Comparison of ENCODE assay signal across 11 cellular contexts in the genomic region with DNA sequence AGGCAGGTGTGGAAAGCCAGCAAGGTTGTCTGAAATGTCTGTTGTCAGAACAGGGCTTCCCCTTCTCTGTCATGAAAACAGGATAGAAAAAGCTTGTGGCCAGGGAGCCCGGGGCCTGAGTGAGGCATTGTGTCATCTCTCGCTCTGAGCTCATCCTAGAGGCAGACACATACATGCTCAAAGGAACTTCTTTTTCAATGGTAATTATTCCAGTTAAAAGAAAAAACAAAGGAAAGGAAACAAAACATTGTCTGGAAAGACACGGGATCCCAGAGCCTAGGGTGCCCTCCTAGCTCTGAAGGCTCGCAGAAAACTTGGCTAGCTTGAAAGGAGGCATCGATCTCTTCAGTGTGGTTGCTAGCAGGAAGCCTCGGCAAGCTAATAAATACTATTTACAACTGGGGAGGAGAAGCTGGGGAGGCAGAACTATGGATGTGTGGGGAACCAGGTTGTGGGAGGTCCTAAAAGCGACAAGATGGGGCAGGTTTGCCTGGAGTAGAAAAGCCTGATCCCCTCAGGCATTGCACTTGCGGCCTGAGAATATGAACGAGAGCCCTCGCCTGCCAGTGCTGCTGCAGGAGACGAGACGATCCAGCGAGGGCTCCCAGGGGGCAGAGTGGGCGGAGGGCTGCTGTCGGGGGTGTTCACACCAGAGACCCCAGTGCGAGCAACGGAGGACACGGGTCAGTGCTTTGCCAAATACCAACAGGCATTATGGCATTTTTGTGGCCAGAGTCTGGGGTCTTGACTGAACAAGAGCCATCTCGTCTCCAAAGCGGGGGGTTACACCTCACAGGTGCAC. TPM values are rescaled to one million over a fixed set of nuclear protein-coding genes. Genes with fewer than 3 reads are reported as not detected.
A peak's percentile ranks its signal among the peaks of the same experiment; 100 is the strongest.
DNase-seq lines count a peak whose midpoint lies in the region; ATAC-seq, FAIRE-seq and TF ChIP-seq lines count a peak whose summit lies in the region.
"Had no signal": no experiment of that assay in that cellular context is flagged by ENCODE, and none has a peak within 500 bp of the region (broad histone marks: within the 10 kb centered on the region; RNA-seq: fewer than 3 reads in every experiment).

No MANE protein-coding gene starts in this region.

- no peak overlapping the region for H4K8ac ChIP-seq in mesendoderm (ENCODE audit: low read depth, low read length)

- H3K9me3 Mint-ChIP-seq in effector memory CD8-positive, alpha-beta T cell: no peaks in the 10 kb centered on the region
- H3K9me3 Mint-ChIP-seq: memory B cell had no signal

- no peak for TF ChIP-seq EP300 in GM12878 (IDR thresholded peaks at IDR 0.05; ENCODE audit: borderline replicate concordance in 1 of 2, control insufficient read depth in 1 of 2, low read depth in 2 of 2, low read length in 2 of 2)

- POLR2A ChIA-PET in GM12878 (lab: Charles Lee): interaction anchor here (1.4 kb wide), 1 partner anchor 13 kb away, joined by 3 read pairs; no protein-coding TSS in a partner anchor

- peak overlapping the region; percentile 53 for H3K56ac ChIP-seq in mesendoderm (ENCODE audit: low read length)

- no peak overlapping the region for H3K4me3 ChIP-seq in GM12878
- no peak overlapping the region for H3K4me3 ChIP-seq in mesendoderm (ENCODE audit: low read length)
- H3K4me3 ChIP-seq in aorta (ENCODE audit: low read length in 2 of 2): no peak overlapping the region
- H3K4me3 ChIP-seq in testis: no peak overlapping the region

- TF ChIP-seq POLR2A in GM12878 (IDR thresholded peaks at IDR 0.05; ENCODE audit: low read depth, low read length): no peak
- no peak for TF ChIP-seq POLR2A in testis (IDR thresholded peaks at IDR 0.05)

- H3K4me2 ChIP-seq in GM12878 (ENCODE audit: control insufficient read depth, insufficient read depth): no peak overlapping the region
- no peak overlapping the region for H3K4me2 ChIP-seq in mesendoderm (ENCODE audit: low read length)

- no peaks in the 10 kb centered on the region for H3K4me1 Mint-ChIP-seq in effector memory CD8-positive, alpha-beta T cell (ENCODE audit: low read depth in 2 of 2)
- H3K4me1 Mint-ChIP-seq: memory B cell had no signal

- no peak for FAIRE-seq in GM12878 (lab: Jason Lieb, UNC)

- H3K9me3 ChIP-seq in GM12878 (replicated peaks; ENCODE audit: control insufficient read depth, insufficient read depth, low read length): no peaks in the 10 kb centered on the region
- H3K9me3 ChIP-seq in aorta (ENCODE audit: control insufficient read depth, low read length): no peaks in the 10 kb centered on the region
- no peaks in the 10 kb centered on the region for H3K9me3 ChIP-seq in testis

- no peak overlapping the region for H2BK5ac ChIP-seq in mesendoderm (ENCODE audit: low read length)

- SMC1A ChIA-PET in GM12878 (lab: Charles Lee; ENCODE audit: uncharacterized antibody, unreplicated experiment): interaction anchor here (0.8 to 2.2 kb wide), 8 partner anchors 9 to 223 kb away, joined by 3 to 11 read pairs (median 4); no protein-coding TSS in a partner anchor

- H3K23ac ChIP-seq in mesendoderm (ENCODE audit: low read length): no peak overlapping the region

- no peak overlapping the region for H2BK120ac ChIP-seq in mesendoderm (ENCODE audit: low read depth, low read length)

- no peaks in the 10 kb centered on the region for H4K20me1 ChIP-seq in GM12878 (ENCODE audit: control insufficient read depth, insufficient read depth)

- no peak for TF ChIP-seq RAD21 in GM12878 (IDR thresholded peaks at IDR 0.05; ENCODE audit: insufficient read depth, low read depth, low read length)

- H3K27me3 ChIP-seq in GM12878 (replicated peaks in 1 of 2; ENCODE audit: control insufficient read depth in 2 of 2, insufficient read depth in 2 of 2, low read length in 1 of 2) (no peaks in the 10 kb centered on the region), mesendoderm (ENCODE audit: insufficient read depth, low read length, poor library complexity) (no peaks in the 10 kb centered on the region), aorta (ENCODE audit: control insufficient read depth in 1 of 2, insufficient read depth in 2 of 2, low read length in 1 of 2) (no peaks in the 10 kb centered on the region), testis (no peaks in the 10 kb centered on the region)

- no peak overlapping the region for H2BK15ac ChIP-seq in mesendoderm (replicated peaks; ENCODE audit: low read depth)

- H4K5ac ChIP-seq in mesendoderm (ENCODE audit: low read length): no peak overlapping the region

- H3K9ac ChIP-seq in GM12878 (ENCODE audit: control insufficient read depth, insufficient read depth, low read length): no peak overlapping the region
- H3K9ac ChIP-seq in mesendoderm (ENCODE audit: low read length): no peak overlapping the region

- no peak overlapping the region for H2AK5ac ChIP-seq in mesendoderm (ENCODE audit: low read length)

- peaks cover 66% of the 10 kb centered on the region for H3K36me3 Mint-ChIP-seq in effector memory CD8-positive, alpha-beta T cell (ENCODE audit: insufficient read depth)

- H3K4ac ChIP-seq in mesendoderm (ENCODE audit: low read depth, low read length): no peak overlapping the region

- no peaks in the 10 kb centered on the region for H3K27me3 Mint-ChIP-seq in effector memory CD8-positive, alpha-beta T cell
- H3K27me3 Mint-ChIP-seq: memory B cell had no signal

- H3K4me1 ChIP-seq in GM12878 (ENCODE audit: control insufficient read depth, insufficient read depth, low read length): peaks cover 5% of the 10 kb centered on the region
- peaks cover 5% of the 10 kb centered on the region for H3K4me1 ChIP-seq in mesendoderm (ENCODE audit: control insufficient read depth, low read depth, low read length)
- H3K4me1 ChIP-seq in aorta (ENCODE audit: control insufficient read depth in 1 of 2, insufficient read depth in 2 of 2, low read length in 2 of 2): peaks cover 3 to 18% of the 10 kb centered on the region in 2 donors
- peaks cover 15% of the 10 kb centered on the region for H3K4me1 ChIP-seq in testis

- no peak for TF ChIP-seq CTCF in GM12878 (IDR thresholded peaks at IDR 0.05 in 2 of 3, conservative IDR thresholded peaks at IDR 0.05 in 1 of 3; ENCODE audit: control insufficient read depth in 2 of 3, extremely low read depth in 1 of 3, insufficient read depth in 1 of 3, low read depth in 3 of 3, low read length in 3 of 3)
- no peak for TF ChIP-seq CTCF in testis (IDR thresholded peaks at IDR 0.05)

- H3K79me1 ChIP-seq in mesendoderm (ENCODE audit: low read length): no peaks in the 10 kb centered on the region

- H3K36me3 ChIP-seq in GM12878 (ENCODE audit: control insufficient read depth in 2 of 2, insufficient read depth in 2 of 2, low read length in 1 of 2) (peaks cover 26 to 49% of the 10 kb centered on the region in 2 experiments), mesendoderm (ENCODE audit: control insufficient read depth, insufficient read depth, low read length) (peaks cover 19% of the 10 kb centered on the region), aorta (ENCODE audit: control insufficient read depth in 1 of 2, insufficient read depth in 2 of 2, low read length in 1 of 2) (peaks cover 3 to 4% of the 10 kb centered on the region in 2 donors), testis (ENCODE audit: low read depth, missing control alignments) (no peaks in the 10 kb centered on the region)

- 86% methylated on average over 20 of the region's 20 CpGs for WGBS in GM12878 (ENCODE audit: insufficient coverage, insufficient replicate concordance, low lambda C conversion rate, missing lambda C conversion rate)
- WGBS in mesendoderm (ENCODE audit: extremely low coverage, insufficient coverage, low lambda C conversion rate): no CpG with 5 or more reads among the region's 20 CpGs
- WGBS in aorta, 2 donors: 56 to 62% methylated on average over 20 of the region's 20 CpGs
- 69 to 86% methylated on average over 20 of the region's 20 CpGs for WGBS in testis, 2 donors

- no peak overlapping the region for H2AFZ ChIP-seq in GM12878 (ENCODE audit: control insufficient read depth, low read depth, low read length)

- H3K4me3 Mint-ChIP-seq in effector memory CD8-positive, alpha-beta T cell: no peak overlapping the region
- H3K4me3 Mint-ChIP-seq: memory B cell had no signal

- no peaks in the 10 kb centered on the region for H3K79me2 ChIP-seq in GM12878 (ENCODE audit: control insufficient read depth, insufficient read depth, low read length)
- no peaks in the 10 kb centered on the region for H3K79me2 ChIP-seq in mesendoderm (ENCODE audit: control insufficient read depth, insufficient read depth, low read length)

- no TSS peak for BruUV-seq in GM12878 (replicated peaks; lab: Mats Ljungman, UMichigan)

- H3K27ac ChIP-seq in GM12878 (ENCODE audit: control insufficient read depth, insufficient read depth): no peak overlapping the region
- peak overlapping the region; percentile 30 for H3K27ac ChIP-seq in mesendoderm (ENCODE audit: low read depth, low read length)
- peak overlapping the region; percentile 62 to 82 for H3K27ac ChIP-seq in aorta (ENCODE audit: low read depth in 1 of 2, low read length in 2 of 2)
- peak overlapping the region in 1 of 2 donors; percentile 62 for H3K27ac ChIP-seq in testis

- no peak overlapping the region for H3K18ac ChIP-seq in mesendoderm (ENCODE audit: low read length)

- peak overlapping the region in 1 of 2 donors; percentile 71 for H3K27ac Mint-ChIP-seq in effector memory CD8-positive, alpha-beta T cell
- H3K27ac Mint-ChIP-seq: memory B cell had no signal

- intact Hi-C loops in GM12878 (cut with micrococcal nuclease; ENCODE audit: unreplicated experiment) (no loop called here), aorta (cut with DNase I) (no loop called here), testis (cut with DNase I; ENCODE audit: low total_unique reads) (no loop called here)

- peak; percentile 40 for DNase-seq in stimulated activated CD4-positive, alpha-beta T cell treated with anti-CD3 and anti-CD28 coated beads, Interleukin-1b, Interleukin-23, amount 100 ng/mL, for 48 hours
- DNase-seq in stimulated activated CD4-positive, alpha-beta T cell treated with anti-CD3 and anti-CD28 coated beads, Interleukin-4, amount 100 ng/mL, for 4 hours: no peak
- DNase-seq in GM12878 (ENCODE audit: low read depth, low spot score) (no peak), mesendoderm (peak; percentile 41), aorta (no peak), NCI-H2107 treated with DMSO at 0.1 percent for 48 hours (lab: John Stamatoyannopoulos, UW; ENCODE audit: unreplicated experiment) (no peak), testis (no peak)
- no peak for DNase-seq in effector memory CD8-positive, alpha-beta T cell
- DNase-seq: anterior cingulate cortex, NCI-H1417 had no signal

- in situ Hi-C loops in GM12878 (cut with MboI): no loop called here

- RAD21 ChIA-PET in GM12878 (lab: Charles Lee; ENCODE audit: unreplicated experiment): interaction anchor here (0.7 to 2.7 kb wide), 6 partner anchors 15 to 223 kb away, joined by 3 to 12 read pairs (median 3); no protein-coding TSS in a partner anchor

- ATAC-seq in GM12878 (peak; percentile 65), aorta (ENCODE audit: low FRiP score) (peak; percentile 61)
- ATAC-seq in effector memory CD8-positive, alpha-beta T cell (replicated peaks): no peak

- CTCF ChIA-PET in GM12878 (lab: Yijun Ruan, JAX): interaction anchor here (0.7 to 1.4 kb wide), 6 partner anchors 9 to 223 kb away, joined by 3 to 4 read pairs (median 3); no protein-coding TSS in a partner anchor

RNA-seq across cellular contexts. Expression of a gene that starts 32.8 kb away (rescaled TPM):
- total RNA-seq in GM12878 (2013; cell fraction: nucleolus; rRNA removed): 101 and 104 TPM in 2 replicates
- 23.3 and 29.9 TPM in 2 replicates for total RNA-seq in GM12878 (2014; rRNA removed)
- 26.8 and 29.9 TPM in 2 replicates for total RNA-seq in GM12878 (2014; rRNA removed; fragmentation: Illumina TruSeq; extraction: Trizol)
- total RNA-seq in GM12878 (2021): 15.9 and 17.7 TPM in 2 replicates
- polyA plus RNA-seq in GM12878 (2011; ENCODE audit: low read depth): 0.38 TPM
- polyA plus RNA-seq in GM12878 (2011; rRNA removed): 33.0 and 39.3 TPM in 2 replicates
- polyA plus RNA-seq in GM12878 (2011; cell fraction: cytosol; rRNA removed): 10.4 and 13.1 TPM in 2 replicates
- 30.1 and 37.0 TPM in 2 replicates for polyA plus RNA-seq in GM12878 (2011; cell fraction: nucleus; rRNA removed)
- polyA plus RNA-seq in GM12878 (2012): 1.1 and 2.5 TPM in 2 replicates
- 20.9 and 25.8 TPM in 2 replicates for polyA plus RNA-seq in GM12878 (2014; fragmentation: Illumina TruSeq; extraction: Trizol)
- polyA plus RNA-seq in GM12878 (2014; fragmentation: Nextera tagmentation; extraction: Ambion mirVana): 10 to 100 TPM; 28.3 to 37.1 TPM
- 19.8 and 20.4 TPM in 2 replicates for polyA plus RNA-seq in GM12878 (2014; rRNA removed)
- polyA plus RNA-seq in GM12878 (2016; fragmentation: Nextera tagmentation; extraction: Ambion mirVana): 10 to 100 TPM; 10.4 TPM
- 50.7 and 57.1 TPM in 2 replicates for polyA minus RNA-seq in GM12878 (2011; rRNA and poly(A)+ RNA removed)
- 9.2 and 11.4 TPM in 2 replicates for polyA minus RNA-seq in GM12878 (2011; cell fraction: cytosol; rRNA and poly(A)+ RNA removed)
- 76.5 and 96.6 TPM in 2 replicates for polyA minus RNA-seq in GM12878 (2011; cell fraction: nucleus; rRNA and poly(A)+ RNA removed)
- polyA plus RNA-seq in mesendoderm (2013, experiment 1 of 2): 0.15 TPM
- polyA plus RNA-seq in mesendoderm (2013, experiment 2 of 2): 0.22 TPM
- 10 to 100 TPM in 1 of 2 donors, 1 to 10 TPM in 1; 6.8 to 11.3 TPM for total RNA-seq in aorta
- polyA plus RNA-seq in aorta: 1 to 10 TPM; 1.1 to 3.6 TPM
- total RNA-seq in testis: 1 to 10 TPM; 3.2 to 4.3 TPM
- polyA plus RNA-seq in testis (ENCODE audit: insufficient read depth, low read depth, low replicate concordance): 6.6 TPM

Comparison
In these comparisons a context has a peak if more than half of its experiments do, and no peak if none do; other contexts are left out.
1. DNase-seq: peak in stimulated activated CD4-positive, alpha-beta T cell treated with anti-CD3 and anti-CD28 coated beads, Interleukin-1b, Interleukin-23, amount 100 ng/mL, for 48 hours (single experiment) and mesendoderm (single experiment); none in stimulated activated CD4-positive, alpha-beta T cell treated with anti-CD3 and anti-CD28 coated beads, Interleukin-4, amount 100 ng/mL, for 4 hours (0 of 2), GM12878 (single experiment), aorta (0 of 2), effector memory CD8-positive, alpha-beta T cell (0 of 3), NCI-H2107 treated with DMSO at 0.1 percent for 48 hours (single experiment) and testis (single experiment).